Comparison of ENCODE assay signal across 13 cellular contexts in genomic region chr19:14056741-14057356, GRCh38. TPM values are rescaled to one million over a fixed set of nuclear protein-coding genes. Genes with fewer than 3 reads are reported as not detected.
A peak's percentile ranks its signal among the peaks of the same experiment; 100 is the strongest.
DNase-seq lines count a peak whose midpoint lies in the region; ATAC-seq and TF ChIP-seq lines count a peak whose summit lies in the region.
"Had no signal": no experiment of that assay in that cellular context is flagged by ENCODE, and none has a peak within 500 bp of the region (broad histone marks: within the 10 kb centered on the region; RNA-seq: fewer than 3 reads in every experiment).

No MANE protein-coding gene starts in this region.

- no peak overlapping the region for H3K27ac Mint-ChIP-seq in WTC11
- H3K27ac Mint-ChIP-seq: activated CD8-positive, alpha-beta T cell treated with anti-CD3 and anti-CD28 coated beads for 36 hours; CD4-positive, CD25-positive, alpha-beta regulatory T cell had no signal

- POLR2A ChIA-PET in WTC11 (lab: Charles Lee) = interaction anchor here (0.8 to 1.4 kb wide), 5 partner anchors 8 to 178 kb away, joined by 3 to 5 read pairs (median 3); partner anchors contain the start of genes MISP3 and RFX1

- no peak overlapping the region for H3K9ac ChIP-seq in iPS-18a (ENCODE audit: low read length)

- peaks cover 13% of the 10 kb centered on the region for H3K4me1 Mint-ChIP-seq in activated T-cell treated with anti-CD3 and anti-CD28 coated beads, Interleukin-2, amount 50 U/mL, for 4 hours (ENCODE audit: low read depth)
- peaks cover 16% of the 10 kb centered on the region for H3K4me1 Mint-ChIP-seq in WTC11

- H3K27me3 ChIP-seq in iPS-18a (ENCODE audit: control insufficient read depth, insufficient read depth, low read length) (peaks cover 23% of the 10 kb centered on the region), thymus (ENCODE audit: control insufficient read depth, insufficient read depth) (peaks cover 22% of the 10 kb centered on the region), adrenal gland (peaks cover 15% of the 10 kb centered on the region)

- H3K27me3 Mint-ChIP-seq in activated T-cell treated with anti-CD3 and anti-CD28 coated beads, Interleukin-2, amount 50 U/mL, for 4 hours (ENCODE audit: low read depth) = peaks cover 28% of the 10 kb centered on the region
- peaks cover 32% of the 10 kb centered on the region for H3K27me3 Mint-ChIP-seq in WTC11 (ENCODE audit: low read depth)

- H3K27ac ChIP-seq in iPS-18a (ENCODE audit: low read length) = no peak overlapping the region
- H3K27ac ChIP-seq in thymus (ENCODE audit: low read depth) = no peak overlapping the region
- H3K27ac ChIP-seq in adrenal gland = no peak overlapping the region

- H3K4me3 ChIP-seq in iPS-18a (ENCODE audit: low read length) (peak overlapping the region; percentile 54), thymus (ENCODE audit: low read length) (peak overlapping the region; percentile 47), adrenal gland (peak overlapping the region in 1 of 4 donors; percentile 39)

- no peaks in the 10 kb centered on the region for H3K36me3 ChIP-seq in iPS-18a (ENCODE audit: control insufficient read depth, low read depth, low read length)
- peaks cover 7% of the 10 kb centered on the region for H3K36me3 ChIP-seq in thymus (ENCODE audit: control insufficient read depth, insufficient read depth)
- no peaks in the 10 kb centered on the region for H3K36me3 ChIP-seq in adrenal gland (replicated peaks in 1 of 2)

- no peak for TF ChIP-seq POLR2A in adrenal gland (IDR thresholded peaks at IDR 0.05)

- peaks cover 5% of the 10 kb centered on the region for H3K4me1 ChIP-seq in iPS-18a (ENCODE audit: control insufficient read depth, low read depth, low read length)
- no peaks in the 10 kb centered on the region for H3K4me1 ChIP-seq in thymus (ENCODE audit: control insufficient read depth, insufficient read depth, low read length)
- peaks cover 0 to 4% of the 10 kb centered on the region in 2 donors for H3K4me1 ChIP-seq in adrenal gland (replicated peaks in 1 of 2)

- no peaks in the 10 kb centered on the region for H3K9me3 ChIP-seq in iPS-18a (ENCODE audit: control insufficient read depth, low read depth, low read length)
- no peaks in the 10 kb centered on the region for H3K9me3 ChIP-seq in thymus (ENCODE audit: control insufficient read depth)
- H3K9me3 ChIP-seq in adrenal gland (replicated peaks in 1 of 3) = no peaks in the 10 kb centered on the region

- peak overlapping the region; percentile 33 for H3K4me3 Mint-ChIP-seq in activated T-cell treated with anti-CD3 and anti-CD28 coated beads, Interleukin-2, amount 50 U/mL, for 4 hours
- H3K4me3 Mint-ChIP-seq in WTC11 = peak overlapping the region; percentile 75

- 50% methylated on average over 19 of the region's 19 CpGs for WGBS in thymus
- WGBS in adrenal gland, 4 donors = 25 to 36% (median 28%) methylated on average over 5 to 19 of the region's 19 CpGs

- no peak for TF ChIP-seq CTCF in WTC11 (IDR thresholded peaks at IDR 0.05)
- TF ChIP-seq CTCF in adrenal gland (IDR thresholded peaks at IDR 0.05) = no peak

- intact Hi-C loops in adrenal gland (cut with DNase I) = loop anchor here (10.0 kb wide), 2 partner anchors 172 to 462 kb away; no protein-coding TSS in a partner anchor

- peaks cover 7% of the 10 kb centered on the region for H3K36me3 Mint-ChIP-seq in activated T-cell treated with anti-CD3 and anti-CD28 coated beads, Interleukin-2, amount 50 U/mL, for 4 hours (ENCODE audit: insufficient read depth)
- peaks cover 4% of the 10 kb centered on the region for H3K36me3 Mint-ChIP-seq in WTC11

- no peaks in the 10 kb centered on the region for H3K9me3 Mint-ChIP-seq in activated T-cell treated with anti-CD3 and anti-CD28 coated beads, Interleukin-2, amount 50 U/mL, for 4 hours
- H3K9me3 Mint-ChIP-seq in WTC11 = no peaks in the 10 kb centered on the region
- H3K9me3 Mint-ChIP-seq: activated CD8-positive, alpha-beta T cell treated with anti-CD3 and anti-CD28 coated beads for 36 hours had no signal

- CTCF ChIA-PET in WTC11 (lab: Charles Lee) = interaction anchor here (0.5 to 7.8 kb wide), 31 partner anchors 11 to 272 kb away, joined by 3 to 187 read pairs (median 5); partner anchors contain the start of genes ASF1B, DCAF15, IL27RA and MISP3

- no peak for ATAC-seq in activated T-cell treated with anti-CD3 and anti-CD28 coated beads, Interleukin-2, amount 50 U/mL, for 4 hours
- peak; percentile 27; the same call in 1 of the 2 replicates for ATAC-seq in WTC11

- DNase-seq in activated T-cell treated with anti-CD3 and anti-CD28 coated beads, Interleukin-2, amount 50 U/mL, for 4 hours = no peak
- DNase-seq in activated T-cell treated with anti-CD3 and anti-CD28 coated beads, Interleukin-2, amount 50 U/mL, for 48 hours = no peak
- DNase-seq in WTC11 (ENCODE audit: low spot score) (no peak), NCI-H524 treated with DMSO at 0.1 percent for 48 hours (lab: John Stamatoyannopoulos, UW) (no peak), adrenal gland (no peak)
- DNase-seq in effector CD4-positive, alpha-beta T cell = no peak
- DNase-seq: activated CD8-positive, alpha-beta T cell treated with anti-CD3 and anti-CD28 coated beads for 36 hours; CD4-positive, CD25-positive, alpha-beta regulatory T cell; Karpas-422 had no signal

TF ChIP-seq in WTC11, 78 proteins besides CTCF, POLR2A, EP300 and RAD21 (continues in another document):
- no peak for TF ChIP-seq RELA (CRISPR knock-in tag; IDR thresholded peaks at IDR 0.05; ENCODE audit: borderline replicate concordance)
- no peak for TF ChIP-seq NFYB (CRISPR knock-in tag; conservative IDR thresholded peaks at IDR 0.05; ENCODE audit: low read depth)
- no peak for TF ChIP-seq ETV6 (CRISPR knock-in tag; IDR thresholded peaks at IDR 0.05)
- TF ChIP-seq, protein P1, sequence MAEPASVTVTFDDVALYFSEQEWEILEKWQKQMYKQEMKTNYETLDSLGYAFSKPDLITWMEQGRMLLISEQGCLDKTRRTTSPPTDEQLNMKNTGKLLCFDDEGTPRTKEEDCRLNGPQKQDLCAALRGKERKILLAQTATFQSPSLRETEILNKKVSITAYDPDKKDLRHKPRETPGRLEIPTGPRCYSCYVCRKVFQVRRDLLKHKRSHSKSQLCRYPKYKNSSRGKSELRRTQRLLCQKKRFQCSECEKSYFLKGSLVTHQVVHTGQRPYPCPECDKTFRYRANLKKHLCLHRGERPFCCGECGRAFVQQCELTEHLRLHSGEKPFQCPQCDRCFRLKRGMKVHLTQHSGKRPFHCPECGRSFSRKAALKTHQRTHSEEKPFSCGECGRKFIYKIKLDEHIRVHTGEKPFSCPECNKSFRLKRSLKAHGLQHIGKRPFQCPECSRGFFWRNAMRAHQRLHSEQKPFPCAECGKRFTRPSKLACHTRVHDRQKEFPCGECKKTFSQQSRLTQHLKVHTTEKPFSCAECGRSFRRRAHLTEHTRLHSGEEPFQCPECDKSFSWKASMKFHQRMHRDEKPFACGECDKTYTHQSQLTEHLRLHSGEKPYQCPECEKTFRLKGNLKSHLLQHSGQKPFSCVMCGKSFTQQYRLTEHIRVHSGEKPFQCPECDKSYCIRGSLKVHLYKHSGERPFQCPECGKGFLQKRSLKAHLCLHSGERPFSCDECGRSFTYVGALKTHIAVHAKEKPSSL (CRISPR knock-in tag; conservative IDR thresholded peaks at IDR 0.05) = no peak
- TF ChIP-seq NFE2L1 (CRISPR knock-in tag; IDR thresholded peaks at IDR 0.05) = no peak
- TF ChIP-seq ZNF671 (CRISPR knock-in tag; IDR thresholded peaks at IDR 0.05) = no peak
- no peak for TF ChIP-seq GTF2I (CRISPR knock-in tag; conservative IDR thresholded peaks at IDR 0.05)
- TF ChIP-seq, protein P2, sequence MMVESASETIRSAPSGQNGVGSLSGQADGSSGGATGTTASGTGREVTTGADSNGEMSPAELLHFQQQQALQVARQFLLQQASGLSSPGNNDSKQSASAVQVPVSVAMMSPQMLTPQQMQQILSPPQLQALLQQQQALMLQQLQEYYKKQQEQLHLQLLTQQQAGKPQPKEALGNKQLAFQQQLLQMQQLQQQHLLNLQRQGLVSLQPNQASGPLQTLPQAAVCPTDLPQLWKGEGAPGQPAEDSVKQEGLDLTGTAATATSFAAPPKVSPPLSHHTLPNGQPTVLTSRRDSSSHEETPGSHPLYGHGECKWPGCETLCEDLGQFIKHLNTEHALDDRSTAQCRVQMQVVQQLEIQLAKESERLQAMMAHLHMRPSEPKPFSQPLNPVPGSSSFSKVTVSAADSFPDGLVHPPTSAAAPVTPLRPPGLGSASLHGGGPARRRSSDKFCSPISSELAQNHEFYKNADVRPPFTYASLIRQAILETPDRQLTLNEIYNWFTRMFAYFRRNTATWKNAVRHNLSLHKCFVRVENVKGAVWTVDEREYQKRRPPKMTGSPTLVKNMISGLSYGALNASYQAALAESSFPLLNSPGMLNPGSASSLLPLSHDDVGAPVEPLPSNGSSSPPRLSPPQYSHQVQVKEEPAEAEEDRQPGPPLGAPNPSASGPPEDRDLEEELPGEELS (CRISPR knock-in tag; IDR thresholded peaks at IDR 0.05) = no peak
- no peak for TF ChIP-seq NR3C1 (CRISPR knock-in tag; conservative IDR thresholded peaks at IDR 0.05; ENCODE audit: low read depth)
- TF ChIP-seq SP1 (CRISPR knock-in tag; conservative IDR thresholded peaks at IDR 0.05) = no peak
- no peak for TF ChIP-seq ELF4 (CRISPR knock-in tag; IDR thresholded peaks at IDR 0.05; ENCODE audit: low read depth)

RNA-seq across cellular contexts. Expression of gene PALM3, which starts 5.0 kb away (rescaled TPM):
- total RNA-seq in activated T-cell treated with anti-CD3 and anti-CD28 coated beads, Interleukin-2, amount 50 U/mL, for 4 hours = not detected
- total RNA-seq in WTC11 (2021) = 25.9 to 31.1 TPM (median 28.6 TPM) in 3 replicates
- 0.18 TPM for polyA plus RNA-seq in thymus
- total RNA-seq in adrenal gland = under 1 TPM in 3 of 8 donors, not detected in 5; 0.63 to 0.76 (median 0.69) TPM
- 1 to 10 TPM in 1 of 3 donors, under 1 TPM in 2; 0.18 to 1.9 (median 0.27) TPM for polyA plus RNA-seq in adrenal gland
- total RNA-seq: activated CD8-positive, alpha-beta T cell treated with anti-CD3 and anti-CD28 coated beads for 36 hours; CD4-positive, CD25-positive, alpha-beta regulatory T cell; dermis blood vessel endothelial cell; lung microvascular endothelial cell had no signal
- polyA plus RNA-seq: CD4-positive, CD25-positive, alpha-beta regulatory T cell had no signal

RNA-seq across cellular contexts. Expression of gene MISP3, which starts 15.7 kb away (rescaled TPM):
- total RNA-seq in activated T-cell treated with anti-CD3 and anti-CD28 coated beads, Interleukin-2, amount 50 U/mL, for 4 hours = under 1 TPM; 0.24 to 0.48 (median 0.43) TPM
- total RNA-seq in WTC11 (2021) (2.4 to 3.4 TPM (median 3.2 TPM) in 3 replicates), adrenal gland (10 to 100 TPM in 2 of 8 donors, 1 to 10 TPM in 6; 2.4 to 87.9 (median 3.2) TPM)
- polyA plus RNA-seq in thymus (2.9 TPM), adrenal gland (1 to 10 TPM; 1.7 to 9.8 (median 4.0) TPM)
- total RNA-seq: lung microvascular endothelial cell had no signal

RNA-seq across cellular contexts. Expression of gene IL27RA, which starts 25.3 kb away (rescaled TPM):
- 100 to 1,000 TPM in 1 of 3 donors, 10 to 100 TPM in 2; 91.2 to 102 (median 94.0) TPM for total RNA-seq in activated T-cell treated with anti-CD3 and anti-CD28 coated beads, Interleukin-2, amount 50 U/mL, for 4 hours
- total RNA-seq in WTC11 (2021) = 11.8 to 12.2 TPM (median 12.0 TPM) in 3 replicates
- polyA plus RNA-seq in thymus = 19.1 TPM
- 1 to 10 TPM; 1.2 to 5.2 (median 4.1) TPM for total RNA-seq in adrenal gland
- 1 to 10 TPM; 1.6 to 3.6 (median 2.5) TPM for polyA plus RNA-seq in adrenal gland

RNA-seq across cellular contexts. Expression of gene C19orf67, which starts 28.7 kb away (rescaled TPM):
- total RNA-seq in activated T-cell treated with anti-CD3 and anti-CD28 coated beads, Interleukin-2, amount 50 U/mL, for 4 hours = under 1 TPM in 1 of 3 donors, not detected in 2; 0.48 TPM
- 0.35 to 0.87 TPM (median 0.41 TPM) in 3 replicates for total RNA-seq in WTC11 (2021)
- 0.18 TPM for polyA plus RNA-seq in thymus
- not detected for total RNA-seq in adrenal gland
- not detected for polyA plus RNA-seq in adrenal gland
- total RNA-seq: activated CD8-positive, alpha-beta T cell treated with anti-CD3 and anti-CD28 coated beads for 36 hours; CD4-positive, CD25-positive, alpha-beta regulatory T cell; dermis blood vessel endothelial cell; lung microvascular endothelial cell had no signal
- polyA plus RNA-seq: CD4-positive, CD25-positive, alpha-beta regulatory T cell had no signal

RNA-seq across cellular contexts. Expression of gene RLN3, which starts 28.9 kb away (rescaled TPM):
- total RNA-seq in activated T-cell treated with anti-CD3 and anti-CD28 coated beads, Interleukin-2, amount 50 U/mL, for 4 hours = not detected
- not detected in 3 replicates for total RNA-seq in WTC11 (2021)
- polyA plus RNA-seq in thymus = 0.18 TPM
- not detected for total RNA-seq in adrenal gland
- polyA plus RNA-seq in adrenal gland = not detected
- total RNA-seq: activated CD8-positive, alpha-beta T cell treated with anti-CD3 and anti-CD28 coated beads for 36 hours; CD4-positive, CD25-positive, alpha-beta regulatory T cell; dermis blood vessel endothelial cell; lung microvascular endothelial cell had no signal

Comparison
In these comparisons a context has a peak if more than half of its experiments do, and no peak if none do; other contexts are left out.
1. RNA of gene PALM3, which starts 5.0 kb away (total RNA-seq): 25.9 to 31.1 TPM in WTC11; 0.63 to 0.76 TPM in adrenal gland and not detected in activated T-cell treated with anti-CD3 and anti-CD28 coated beads, Interleukin-2, amount 50 U/mL, for 4 hours; every median in the first group is over 10 times any median in the second.